Comparison of ENCODE assay signal across 11 cellular contexts in genomic region chr14:96364911-96365310, GRCh38. TPM values are rescaled to one million over a fixed set of nuclear protein-coding genes. Genes with fewer than 3 reads are reported as not detected.
DNase-seq lines count a peak whose midpoint lies in the region; ATAC-seq and TF ChIP-seq lines count a peak whose summit lies in the region.
"Had no signal": no experiment of that assay in that cellular context is flagged by ENCODE, and none has a peak within 500 bp of the region (broad histone marks: within the 10 kb centered on the region; RNA-seq: fewer than 3 reads in every experiment).

No MANE protein-coding gene starts in this region.

- peak overlapping the region; percentile 96 for H3K27ac ChIP-seq in VCaP
- no peak overlapping the region for H3K27ac ChIP-seq in iPS DF 6.9 (ENCODE audit: low read length)

- no peaks in the 10 kb centered on the region for H3K36me3 ChIP-seq in iPS DF 6.9 (ENCODE audit: control insufficient read depth, insufficient read depth, low read length)

- peak overlapping the region; percentile 89; the same call in 1 of the 2 replicates for H3K4me3 ChIP-seq in iPS DF 6.9 (ENCODE audit: low read length)

- no peaks in the 10 kb centered on the region for H3K9me3 ChIP-seq in iPS DF 6.9 (ENCODE audit: control insufficient read depth, insufficient read depth, low read length)

- WGBS in iPS DF 6.9 (ENCODE audit: insufficient coverage, insufficient read length), result no CpG with 5 or more reads among the region's 3 CpGs

- peak overlapping the region; percentile 89 for H3K4me3 Mint-ChIP-seq in activated T-cell treated with anti-CD3 and anti-CD28 coated beads, Interleukin-2, amount 50 U/mL, for 4 hours
- H3K4me3 Mint-ChIP-seq in stimulated activated naive B cell treated with anti-CD40 and anti-IgM and Interleukin-4, amounts not matched to agents 10 μg/mL and 1 μg/mL and 100 μg/mL, for 72 hours, result peak overlapping the region; percentile 81 to 91

- H3K27me3 ChIP-seq in iPS DF 6.9 (ENCODE audit: control insufficient read depth, insufficient read depth, low read length), result no peaks in the 10 kb centered on the region

- ATAC-seq in activated T-cell treated with anti-CD3 and anti-CD28 coated beads, Interleukin-2, amount 50 U/mL, for 4 hours, result no peak
- ATAC-seq in stimulated activated naive B cell treated with anti-CD40 and anti-IgM and Interleukin-4, amounts not matched to agents 10 μg/mL and 1 μg/mL and 100 μg/mL, for 72 hours (replicated peaks), result no peak
- no peak for ATAC-seq in esophagus mucosa

- peaks cover 51% of the 10 kb centered on the region for H3K4me1 Mint-ChIP-seq in activated T-cell treated with anti-CD3 and anti-CD28 coated beads, Interleukin-2, amount 50 U/mL, for 4 hours (ENCODE audit: low read depth)
- H3K4me1 Mint-ChIP-seq in stimulated activated naive B cell treated with anti-CD40 and anti-IgM and Interleukin-4, amounts not matched to agents 10 μg/mL and 1 μg/mL and 100 μg/mL, for 72 hours, result peaks cover 23 to 53% of the 10 kb centered on the region in 2 donors

- no peaks in the 10 kb centered on the region for H3K27me3 Mint-ChIP-seq in activated T-cell treated with anti-CD3 and anti-CD28 coated beads, Interleukin-2, amount 50 U/mL, for 4 hours (ENCODE audit: low read depth)
- no peaks in the 10 kb centered on the region for H3K27me3 Mint-ChIP-seq in stimulated activated naive B cell treated with anti-CD40 and anti-IgM and Interleukin-4, amounts not matched to agents 10 μg/mL and 1 μg/mL and 100 μg/mL, for 72 hours

- no peak for TF ChIP-seq CTCF in VCaP (conservative IDR thresholded peaks at IDR 0.05)

- H3K9me3 Mint-ChIP-seq in activated T-cell treated with anti-CD3 and anti-CD28 coated beads, Interleukin-2, amount 50 U/mL, for 4 hours, result peaks cover 5% of the 10 kb centered on the region
- peaks cover 2 to 4% of the 10 kb centered on the region in 2 donors for H3K9me3 Mint-ChIP-seq in stimulated activated naive B cell treated with anti-CD40 and anti-IgM and Interleukin-4, amounts not matched to agents 10 μg/mL and 1 μg/mL and 100 μg/mL, for 72 hours

- 0 out of 2 replicates have a peak, but pooled peaks cover 2% of the 10 kb centered on the region for H3K4me1 ChIP-seq in iPS DF 6.9 (ENCODE audit: control insufficient read depth, insufficient read depth, low read length)

- no peak overlapping the region for H3K27ac Mint-ChIP-seq in stimulated activated naive B cell treated with anti-CD40 and anti-IgM and Interleukin-4, amounts not matched to agents 10 μg/mL and 1 μg/mL and 100 μg/mL, for 72 hours

- no peak for DNase-seq in activated T-cell treated with anti-CD3 and anti-CD28 coated beads, Interleukin-2, amount 50 U/mL, for 4 hours
- DNase-seq in activated T-cell treated with anti-CD3 and anti-CD28 coated beads for 4 hours (no peak), iPS DF 6.9 (ENCODE audit: low read depth, low spot score) (no peak), SW 1271 (lab: John Stamatoyannopoulos, UW) (no peak), AML-193 (lab: John Stamatoyannopoulos, UW) (no peak)
- DNase-seq in stimulated activated naive B cell treated with anti-CD40 and anti-IgM and Interleukin-4, amounts not matched to agents 10 μg/mL and 1 μg/mL and 100 μg/mL, for 72 hours, result no peak
- DNase-seq: head of caudate nucleus; NCI-H2081; stimulated activated CD8-positive, alpha-beta memory T cell treated with anti-CD3 and anti-CD28 coated beads, Interleukin-4, amount 100 ng/mL, for 48 hours had no signal

- peaks cover 13% of the 10 kb centered on the region for H3K36me3 Mint-ChIP-seq in activated T-cell treated with anti-CD3 and anti-CD28 coated beads, Interleukin-2, amount 50 U/mL, for 4 hours (ENCODE audit: insufficient read depth)
- peaks cover 8 to 20% of the 10 kb centered on the region in 2 donors for H3K36me3 Mint-ChIP-seq in stimulated activated naive B cell treated with anti-CD40 and anti-IgM and Interleukin-4, amounts not matched to agents 10 μg/mL and 1 μg/mL and 100 μg/mL, for 72 hours

RNA-seq across cellular contexts. Expression of gene GSKIP, which starts 1.6 kb away (rescaled TPM):
- 10 to 100 TPM; 17.9 to 21.1 (median 19.3) TPM for total RNA-seq in activated T-cell treated with anti-CD3 and anti-CD28 coated beads, Interleukin-2, amount 50 U/mL, for 4 hours
- total RNA-seq in esophagus mucosa, result 41.8 TPM

RNA-seq across cellular contexts. Expression of gene ATG2B, which starts 1.8 kb away (rescaled TPM):
- 10 to 100 TPM; 14.9 to 17.9 (median 17.4) TPM for total RNA-seq in activated T-cell treated with anti-CD3 and anti-CD28 coated beads, Interleukin-2, amount 50 U/mL, for 4 hours
- 13.8 TPM for total RNA-seq in esophagus mucosa

RNA-seq across cellular contexts. Expression of gene AK7, which starts 27.0 kb away (rescaled TPM):
- under 1 TPM in 2 of 3 donors, not detected in 1; 0.13 to 0.18 TPM for total RNA-seq in activated T-cell treated with anti-CD3 and anti-CD28 coated beads, Interleukin-2, amount 50 U/mL, for 4 hours
- total RNA-seq in esophagus mucosa, result 2.7 TPM
